Comparison of ENCODE assay signal across 1 cellular context in genomic region chr22:45597460-45598192, GRCh38.
TF ChIP-seq lines count a peak whose summit lies in the region.

No MANE protein-coding gene starts in this region.

TF ChIP-seq in HepG2, 621 proteins besides CTCF, POLR2A, EP300 and RAD21 (continued from another document and continues in another):
- TF ChIP-seq ZNF687 (CRISPR knock-in tag; IDR thresholded peaks at IDR 0.05) (peak; percentile 73), LRRFIP1 (CRISPR knock-in tag; conservative IDR thresholded peaks at IDR 0.05) (no peak), SMAD1 (CRISPR knock-in tag; IDR thresholded peaks at IDR 0.05; ENCODE audit: borderline replicate concordance, low read depth) (no peak), ATRX (CRISPR knock-in tag; IDR thresholded peaks at IDR 0.05; ENCODE audit: borderline replicate concordance) (no peak), ZNF639 (CRISPR knock-in tag; conservative IDR thresholded peaks at IDR 0.05) (no peak), MTA1 (CRISPR knock-in tag; IDR thresholded peaks at IDR 0.05; ENCODE audit: borderline replicate concordance) (peak; percentile 37; the same call in 1 of the 2 replicates), ZNF567 (CRISPR knock-in tag; IDR thresholded peaks at IDR 0.05; ENCODE audit: borderline replicate concordance) (no peak), XBP1 (CRISPR knock-in tag; IDR thresholded peaks at IDR 0.05) (no peak), TCF7 (IDR thresholded peaks at IDR 0.05; ENCODE audit: low read depth) (no peak), RBM39 (IDR thresholded peaks at IDR 0.05; ENCODE audit: low read depth, low read length, poor library complexity, severe bottlenecking) (no peak), THYN1 (CRISPR knock-in tag; IDR thresholded peaks at IDR 0.05; ENCODE audit: borderline replicate concordance, low read depth) (no peak), SIN3B (IDR thresholded peaks at IDR 0.05; ENCODE audit: low read length) (no peak), AGO1 (IDR thresholded peaks at IDR 0.05; ENCODE audit: low read depth, low read length, poor library complexity, severe bottlenecking) (no peak), MIXL1 (CRISPR knock-in tag; IDR thresholded peaks at IDR 0.05) (peak; percentile 60; the same call in 1 of the 2 replicates), AHDC1 (CRISPR knock-in tag; IDR thresholded peaks at IDR 0.05; ENCODE audit: borderline replicate concordance) (peak; percentile 69), ZNF800 (CRISPR knock-in tag; IDR thresholded peaks at IDR 0.05) (0 out of 2 replicates have a peak, but pooled peaks have one; percentile 57), ZFX (CRISPR knock-in tag; IDR thresholded peaks at IDR 0.05; ENCODE audit: low read depth) (peak; percentile 74), HDAC1 (CRISPR knock-in tag; IDR thresholded peaks at IDR 0.05) (peak; percentile 76), GTF2F1 (IDR thresholded peaks at IDR 0.05; ENCODE audit: low read length) (no peak), JUNB (CRISPR knock-in tag; IDR thresholded peaks at IDR 0.05; ENCODE audit: borderline replicate concordance) (no peak), DNMT3B (CRISPR knock-in tag; conservative IDR thresholded peaks at IDR 0.05) (no peak), TOPORS (CRISPR knock-in tag; IDR thresholded peaks at IDR 0.05) (no peak), ZNF552 (CRISPR knock-in tag; IDR thresholded peaks at IDR 0.05; ENCODE audit: borderline replicate concordance) (0 out of 2 replicates have a peak, but pooled peaks have one; percentile 32), NCOA5 (CRISPR knock-in tag; IDR thresholded peaks at IDR 0.05) (no peak), ZNF569 (CRISPR knock-in tag; IDR thresholded peaks at IDR 0.05; ENCODE audit: borderline replicate concordance) (no peak), GLI4 (CRISPR knock-in tag; IDR thresholded peaks at IDR 0.05; ENCODE audit: borderline replicate concordance) (no peak), PAF1 (CRISPR knock-in tag; IDR thresholded peaks at IDR 0.05) (no peak), RORA (CRISPR knock-in tag; IDR thresholded peaks at IDR 0.05) (no peak), ZNF784 (CRISPR knock-in tag; IDR thresholded peaks at IDR 0.05; ENCODE audit: borderline replicate concordance) (no peak), ZNF503 (CRISPR knock-in tag; IDR thresholded peaks at IDR 0.05) (peak; percentile 61; the same call in 1 of the 2 replicates), ATF5 (CRISPR knock-in tag; IDR thresholded peaks at IDR 0.05; ENCODE audit: low read depth) (no peak), ETV5 (CRISPR knock-in tag; IDR thresholded peaks at IDR 0.05; ENCODE audit: borderline replicate concordance) (no peak), ARNT (IDR thresholded peaks at IDR 0.05) (no peak), NFYB (CRISPR knock-in tag; IDR thresholded peaks at IDR 0.05) (no peak), MLX (CRISPR knock-in tag; IDR thresholded peaks at IDR 0.05) (no peak), NFIC (IDR thresholded peaks at IDR 0.05; ENCODE audit: low read length) (no peak), HBP1 (CRISPR knock-in tag; IDR thresholded peaks at IDR 0.05; ENCODE audit: low read depth) (no peak)
